22 cellular contexts compared by ENCODE assay signal in genomic region chr3:160221019-160221418, GRCh38. TPM values are rescaled to one million over a fixed set of nuclear protein-coding genes. Genes with fewer than 3 reads are reported as not detected.
"Had no signal": no experiment of that assay in that cellular context is flagged by ENCODE, and none has a peak within 500 bp of the region (broad histone marks: within the 10 kb centered on the region; RNA-seq: fewer than 3 reads in every experiment).

No MANE protein-coding gene starts in this region.

- H3K9me3 Mint-ChIP-seq: IgD-negative memory B cell had no signal

- H3K27ac ChIP-seq: KMS-11, SJSA1, SK-N-MC had no signal

- ATAC-seq: K562 had no signal

- DNase-seq: Kasumi-1, MM.1S, NCI-H1092 treated with DMSO at 0.1 percent for 48 hours, NCI-H1436, NCI-H187, NCI-H2029, NCI-H2081 treated with DMSO at 0.1 percent for 48 hours, NCI-H2171, NCI-H226, NCI-H446, NCI-H510A, NCI-H524 treated with DMSO at 0.1 percent for 48 hours, NCI-H69, NCI-H774, Right ventricle myocardium superior, RPMI8226, SIG-M5 had no signal

- H3K27ac Mint-ChIP-seq: IgD-negative memory B cell had no signal

- H3K4me3 ChIP-seq: K562, SJSA1, SK-N-MC had no signal

- H3K36me3 Mint-ChIP-seq: IgD-negative memory B cell had no signal

- H3K4me3 Mint-ChIP-seq: IgD-negative memory B cell had no signal

RNA-seq across cellular contexts. Expression of gene C3orf80, which starts 4.2 kb away (rescaled TPM):
- total RNA-seq: Right ventricle myocardium superior, SJSA1 had no signal
- polyA plus RNA-seq: IgD-negative memory B cell had no signal
